Comparison of ENCODE assay signal across 1 cellular context in the genomic region with DNA sequence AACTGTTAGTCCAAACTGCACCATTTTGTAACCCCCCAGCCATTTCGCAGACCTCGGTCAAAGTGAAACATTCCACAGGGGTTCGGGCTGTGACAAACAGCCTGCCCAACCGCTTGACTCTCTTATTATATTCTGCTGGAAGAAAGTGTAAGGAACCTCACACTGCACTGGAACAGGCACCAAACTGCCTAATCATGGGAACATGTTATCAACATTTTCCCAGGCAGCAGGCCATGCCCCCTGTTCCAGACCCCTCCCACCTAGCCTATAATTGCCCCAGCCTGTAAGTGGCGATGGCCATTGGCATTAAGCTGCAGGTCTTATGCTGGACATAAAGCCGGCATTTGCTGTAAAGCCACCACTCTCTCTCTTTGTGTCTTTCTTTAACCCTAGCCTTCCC.
A peak's percentile ranks its signal among the peaks of the same experiment; 100 is the strongest.
TF ChIP-seq lines count a peak whose summit lies in the region.

No MANE protein-coding gene starts in this region.

TF ChIP-seq in K562, 482 proteins besides CTCF, POLR2A, EP300 and RAD21 (continues in another document):
- TF ChIP-seq, protein P1, sequence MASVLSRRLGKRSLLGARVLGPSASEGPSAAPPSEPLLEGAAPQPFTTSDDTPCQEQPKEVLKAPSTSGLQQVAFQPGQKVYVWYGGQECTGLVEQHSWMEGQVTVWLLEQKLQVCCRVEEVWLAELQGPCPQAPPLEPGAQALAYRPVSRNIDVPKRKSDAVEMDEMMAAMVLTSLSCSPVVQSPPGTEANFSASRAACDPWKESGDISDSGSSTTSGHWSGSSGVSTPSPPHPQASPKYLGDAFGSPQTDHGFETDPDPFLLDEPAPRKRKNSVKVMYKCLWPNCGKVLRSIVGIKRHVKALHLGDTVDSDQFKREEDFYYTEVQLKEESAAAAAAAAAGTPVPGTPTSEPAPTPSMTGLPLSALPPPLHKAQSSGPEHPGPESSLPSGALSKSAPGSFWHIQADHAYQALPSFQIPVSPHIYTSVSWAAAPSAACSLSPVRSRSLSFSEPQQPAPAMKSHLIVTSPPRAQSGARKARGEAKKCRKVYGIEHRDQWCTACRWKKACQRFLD (CRISPR knock-in tag; IDR thresholded peaks at IDR 0.05), result no peak
- TF ChIP-seq, protein P2, sequence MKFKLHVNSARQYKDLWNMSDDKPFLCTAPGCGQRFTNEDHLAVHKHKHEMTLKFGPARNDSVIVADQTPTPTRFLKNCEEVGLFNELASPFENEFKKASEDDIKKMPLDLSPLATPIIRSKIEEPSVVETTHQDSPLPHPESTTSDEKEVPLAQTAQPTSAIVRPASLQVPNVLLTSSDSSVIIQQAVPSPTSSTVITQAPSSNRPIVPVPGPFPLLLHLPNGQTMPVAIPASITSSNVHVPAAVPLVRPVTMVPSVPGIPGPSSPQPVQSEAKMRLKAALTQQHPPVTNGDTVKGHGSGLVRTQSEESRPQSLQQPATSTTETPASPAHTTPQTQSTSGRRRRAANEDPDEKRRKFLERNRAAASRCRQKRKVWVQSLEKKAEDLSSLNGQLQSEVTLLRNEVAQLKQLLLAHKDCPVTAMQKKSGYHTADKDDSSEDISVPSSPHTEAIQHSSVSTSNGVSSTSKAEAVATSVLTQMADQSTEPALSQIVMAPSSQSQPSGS (CRISPR knock-in tag; IDR thresholded peaks at IDR 0.05), result no peak
- TF ChIP-seq ETV1 (tag; conservative IDR thresholded peaks at IDR 0.05; ENCODE audit: low read depth), result no peak
- no peak for TF ChIP-seq TAF7 (tag; IDR thresholded peaks at IDR 0.05)
- no peak for TF ChIP-seq MIER1 (IDR thresholded peaks at IDR 0.05; ENCODE audit: low read depth)
- TF ChIP-seq PTBP1 (IDR thresholded peaks at IDR 0.05; ENCODE audit: low read depth, low read length), result no peak
- TF ChIP-seq NCOR1 (IDR thresholded peaks at IDR 0.05), result no peak
- TF ChIP-seq NUFIP1 (IDR thresholded peaks at IDR 0.05; ENCODE audit: partially characterized antibody), result no peak
- TF ChIP-seq, protein P3, sequence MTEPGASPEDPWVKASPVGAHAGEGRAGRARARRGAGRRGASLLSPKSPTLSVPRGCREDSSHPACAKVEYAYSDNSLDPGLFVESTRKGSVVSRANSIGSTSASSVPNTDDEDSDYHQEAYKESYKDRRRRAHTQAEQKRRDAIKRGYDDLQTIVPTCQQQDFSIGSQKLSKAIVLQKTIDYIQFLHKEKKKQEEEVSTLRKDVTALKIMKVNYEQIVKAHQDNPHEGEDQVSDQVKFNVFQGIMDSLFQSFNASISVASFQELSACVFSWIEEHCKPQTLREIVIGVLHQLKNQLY (CRISPR knock-in tag; conservative IDR thresholded peaks at IDR 0.05), result no peak
- peak; percentile 52 for TF ChIP-seq MAFG (tag; conservative IDR thresholded peaks at IDR 0.05)
- TF ChIP-seq, protein P4, sequence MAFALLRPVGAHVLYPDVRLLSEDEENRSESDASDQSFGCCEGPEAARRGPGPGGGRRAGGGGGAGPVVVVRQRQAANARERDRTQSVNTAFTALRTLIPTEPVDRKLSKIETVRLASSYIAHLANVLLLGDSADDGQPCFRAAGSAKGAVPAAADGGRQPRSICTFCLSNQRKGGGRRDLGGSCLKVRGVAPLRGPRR (CRISPR knock-in tag; IDR thresholded peaks at IDR 0.05), result no peak
- no peak for TF ChIP-seq FIP1L1 (IDR thresholded peaks at IDR 0.05; ENCODE audit: low read depth, low read length, poor library complexity, severe bottlenecking)
- TF ChIP-seq, protein P5, sequence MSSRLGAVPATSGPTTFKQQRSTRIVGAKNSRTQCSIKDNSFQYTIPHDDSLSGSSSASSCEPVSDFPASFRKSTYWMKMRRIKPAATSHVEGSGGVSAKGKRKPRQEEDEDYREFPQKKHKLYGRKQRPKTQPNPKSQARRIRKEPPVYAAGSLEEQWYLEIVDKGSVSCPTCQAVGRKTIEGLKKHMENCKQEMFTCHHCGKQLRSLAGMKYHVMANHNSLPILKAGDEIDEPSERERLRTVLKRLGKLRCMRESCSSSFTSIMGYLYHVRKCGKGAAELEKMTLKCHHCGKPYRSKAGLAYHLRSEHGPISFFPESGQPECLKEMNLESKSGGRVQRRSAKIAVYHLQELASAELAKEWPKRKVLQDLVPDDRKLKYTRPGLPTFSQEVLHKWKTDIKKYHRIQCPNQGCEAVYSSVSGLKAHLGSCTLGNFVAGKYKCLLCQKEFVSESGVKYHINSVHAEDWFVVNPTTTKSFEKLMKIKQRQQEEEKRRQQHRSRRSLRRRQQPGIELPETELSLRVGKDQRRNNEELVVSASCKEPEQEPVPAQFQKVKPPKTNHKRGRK (tag; IDR thresholded peaks at IDR 0.05), result no peak
- TF ChIP-seq, protein P6, sequence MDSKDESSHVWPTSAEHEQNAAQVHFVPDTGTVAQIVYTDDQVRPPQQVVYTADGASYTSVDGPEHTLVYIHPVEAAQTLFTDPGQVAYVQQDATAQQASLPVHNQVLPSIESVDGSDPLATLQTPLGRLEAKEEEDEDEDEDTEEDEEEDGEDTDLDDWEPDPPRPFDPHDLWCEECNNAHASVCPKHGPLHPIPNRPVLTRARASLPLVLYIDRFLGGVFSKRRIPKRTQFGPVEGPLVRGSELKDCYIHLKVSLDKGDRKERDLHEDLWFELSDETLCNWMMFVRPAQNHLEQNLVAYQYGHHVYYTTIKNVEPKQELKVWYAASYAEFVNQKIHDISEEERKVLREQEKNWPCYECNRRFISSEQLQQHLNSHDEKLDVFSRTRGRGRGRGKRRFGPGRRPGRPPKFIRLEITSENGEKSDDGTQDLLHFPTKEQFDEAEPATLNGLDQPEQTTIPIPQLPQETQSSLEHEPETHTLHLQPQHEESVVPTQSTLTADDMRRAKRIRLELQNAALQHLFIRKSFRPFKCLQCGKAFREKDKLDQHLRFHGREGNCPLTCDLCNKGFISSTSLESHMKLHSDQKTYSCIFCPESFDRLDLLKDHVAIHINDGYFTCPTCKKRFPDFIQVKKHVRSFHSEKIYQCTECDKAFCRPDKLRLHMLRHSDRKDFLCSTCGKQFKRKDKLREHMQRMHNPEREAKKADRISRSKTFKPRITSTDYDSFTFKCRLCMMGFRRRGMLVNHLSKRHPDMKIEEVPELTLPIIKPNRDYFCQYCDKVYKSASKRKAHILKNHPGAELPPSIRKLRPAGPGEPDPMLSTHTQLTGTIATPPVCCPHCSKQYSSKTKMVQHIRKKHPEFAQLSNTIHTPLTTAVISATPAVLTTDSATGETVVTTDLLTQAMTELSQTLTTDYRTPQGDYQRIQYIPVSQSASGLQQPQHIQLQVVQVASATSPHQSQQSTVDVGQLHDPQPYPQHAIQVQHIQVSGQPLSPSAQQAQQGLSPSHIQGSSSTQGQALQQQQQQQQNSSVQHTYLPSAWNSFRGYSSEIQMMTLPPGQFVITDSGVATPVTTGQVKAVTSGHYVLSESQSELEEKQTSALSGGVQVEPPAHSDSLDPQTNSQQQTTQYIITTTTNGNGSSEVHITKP (IDR thresholded peaks at IDR 0.05; ENCODE audit: partially characterized antibody), result peak; percentile 20
- TF ChIP-seq IRF2 (CRISPR knock-in tag; IDR thresholded peaks at IDR 0.05), result no peak
- TF ChIP-seq POLR2G (IDR thresholded peaks at IDR 0.05; ENCODE audit: low read depth, low read length), result no peak
- no peak for TF ChIP-seq ZNF384 (IDR thresholded peaks at IDR 0.05; ENCODE audit: low read depth, low read length)
- no peak for TF ChIP-seq ZBED1 (IDR thresholded peaks at IDR 0.05)
- TF ChIP-seq, protein P7, sequence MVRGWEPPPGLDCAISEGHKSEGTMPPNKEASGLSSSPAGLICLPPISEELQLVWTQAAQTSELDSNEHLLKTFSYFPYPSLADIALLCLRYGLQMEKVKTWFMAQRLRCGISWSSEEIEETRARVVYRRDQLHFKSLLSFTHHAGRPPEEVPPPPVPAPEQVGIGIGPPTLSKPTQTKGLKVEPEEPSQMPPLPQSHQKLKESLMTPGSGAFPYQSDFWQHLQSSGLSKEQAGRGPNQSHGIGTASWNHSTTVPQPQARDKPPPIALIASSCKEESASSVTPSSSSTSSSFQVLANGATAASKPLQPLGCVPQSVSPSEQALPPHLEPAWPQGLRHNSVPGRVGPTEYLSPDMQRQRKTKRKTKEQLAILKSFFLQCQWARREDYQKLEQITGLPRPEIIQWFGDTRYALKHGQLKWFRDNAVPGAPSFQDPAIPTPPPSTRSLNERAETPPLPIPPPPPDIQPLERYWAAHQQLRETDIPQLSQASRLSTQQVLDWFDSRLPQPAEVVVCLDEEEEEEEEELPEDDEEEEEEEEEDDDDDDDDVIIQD (CRISPR knock-in tag; IDR thresholded peaks at IDR 0.05), result no peak
- no peak for TF ChIP-seq NONO (IDR thresholded peaks at IDR 0.05; ENCODE audit: low read depth in 2 of 2, low read length in 1 of 2)
- peak; percentile 41; the same call in 1 of the 2 replicates for TF ChIP-seq ZNF316 (IDR thresholded peaks at IDR 0.05)
- TF ChIP-seq, protein P8, sequence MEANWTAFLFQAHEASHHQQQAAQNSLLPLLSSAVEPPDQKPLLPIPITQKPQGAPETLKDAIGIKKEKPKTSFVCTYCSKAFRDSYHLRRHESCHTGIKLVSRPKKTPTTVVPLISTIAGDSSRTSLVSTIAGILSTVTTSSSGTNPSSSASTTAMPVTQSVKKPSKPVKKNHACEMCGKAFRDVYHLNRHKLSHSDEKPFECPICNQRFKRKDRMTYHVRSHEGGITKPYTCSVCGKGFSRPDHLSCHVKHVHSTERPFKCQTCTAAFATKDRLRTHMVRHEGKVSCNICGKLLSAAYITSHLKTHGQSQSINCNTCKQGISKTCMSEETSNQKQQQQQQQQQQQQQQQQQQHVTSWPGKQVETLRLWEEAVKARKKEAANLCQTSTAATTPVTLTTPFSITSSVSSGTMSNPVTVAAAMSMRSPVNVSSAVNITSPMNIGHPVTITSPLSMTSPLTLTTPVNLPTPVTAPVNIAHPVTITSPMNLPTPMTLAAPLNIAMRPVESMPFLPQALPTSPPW (CRISPR knock-in tag; IDR thresholded peaks at IDR 0.05), result peak; percentile 23; the same call in 1 of the 2 replicates
- TF ChIP-seq, protein P9, sequence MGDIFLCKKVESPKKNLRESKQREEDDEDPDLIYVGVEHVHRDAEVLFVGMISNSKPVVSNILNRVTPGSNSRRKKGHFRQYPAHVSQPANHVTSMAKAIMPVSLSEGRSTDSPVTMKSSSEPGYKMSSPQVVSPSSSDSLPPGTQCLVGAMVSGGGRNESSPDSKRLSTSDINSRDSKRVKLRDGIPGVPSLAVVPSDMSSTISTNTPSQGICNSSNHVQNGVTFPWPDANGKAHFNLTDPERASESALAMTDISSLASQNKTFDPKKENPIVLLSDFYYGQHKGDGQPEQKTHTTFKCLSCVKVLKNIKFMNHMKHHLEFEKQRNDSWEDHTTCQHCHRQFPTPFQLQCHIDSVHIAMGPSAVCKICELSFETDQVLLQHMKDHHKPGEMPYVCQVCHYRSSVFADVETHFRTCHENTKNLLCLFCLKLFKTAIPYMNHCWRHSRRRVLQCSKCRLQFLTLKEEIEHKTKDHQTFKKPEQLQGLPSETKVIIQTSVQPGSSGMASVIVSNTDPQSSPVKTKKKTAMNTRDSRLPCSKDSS (IDR thresholded peaks at IDR 0.05; ENCODE audit: low read depth, partially characterized antibody), result no peak
- TF ChIP-seq SETDB1 (IDR thresholded peaks at IDR 0.05; ENCODE audit: low read length), result no peak
- TF ChIP-seq, protein P10, sequence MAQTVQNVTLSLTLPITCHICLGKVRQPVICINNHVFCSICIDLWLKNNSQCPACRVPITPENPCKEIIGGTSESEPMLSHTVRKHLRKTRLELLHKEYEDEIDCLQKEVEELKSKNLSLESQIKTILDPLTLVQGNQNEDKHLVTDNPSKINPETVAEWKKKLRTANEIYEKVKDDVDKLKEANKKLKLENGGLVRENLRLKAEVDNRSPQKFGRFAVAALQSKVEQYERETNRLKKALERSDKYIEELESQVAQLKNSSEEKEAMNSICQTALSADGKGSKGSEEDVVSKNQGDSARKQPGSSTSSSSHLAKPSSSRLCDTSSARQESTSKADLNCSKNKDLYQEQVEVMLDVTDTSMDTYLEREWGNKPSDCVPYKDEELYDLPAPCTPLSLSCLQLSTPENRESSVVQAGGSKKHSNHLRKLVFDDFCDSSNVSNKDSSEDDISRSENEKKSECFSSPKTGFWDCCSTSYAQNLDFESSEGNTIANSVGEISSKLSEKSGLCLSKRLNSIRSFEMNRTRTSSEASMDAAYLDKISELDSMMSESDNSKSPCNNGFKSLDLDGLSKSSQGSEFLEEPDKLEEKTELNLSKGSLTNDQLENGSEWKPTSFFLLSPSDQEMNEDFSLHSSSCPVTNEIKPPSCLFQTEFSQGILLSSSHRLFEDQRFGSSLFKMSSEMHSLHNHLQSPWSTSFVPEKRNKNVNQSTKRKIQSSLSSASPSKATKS (CRISPR knock-in tag; IDR thresholded peaks at IDR 0.05), result no peak
- TF ChIP-seq, protein P11, sequence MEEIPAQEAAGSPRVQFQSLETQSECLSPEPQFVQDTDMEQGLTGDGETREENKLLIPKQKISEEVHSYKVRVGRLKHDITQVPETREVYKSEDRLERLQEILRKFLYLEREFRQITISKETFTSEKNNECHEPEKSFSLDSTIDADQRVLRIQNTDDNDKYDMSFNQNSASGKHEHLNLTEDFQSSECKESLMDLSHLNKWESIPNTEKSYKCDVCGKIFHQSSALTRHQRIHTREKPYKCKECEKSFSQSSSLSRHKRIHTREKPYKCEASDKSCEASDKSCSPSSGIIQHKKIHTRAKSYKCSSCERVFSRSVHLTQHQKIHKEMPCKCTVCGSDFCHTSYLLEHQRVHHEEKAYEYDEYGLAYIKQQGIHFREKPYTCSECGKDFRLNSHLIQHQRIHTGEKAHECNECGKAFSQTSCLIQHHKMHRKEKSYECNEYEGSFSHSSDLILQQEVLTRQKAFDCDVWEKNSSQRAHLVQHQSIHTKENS (CRISPR knock-in tag; IDR thresholded peaks at IDR 0.05), result no peak
- TF ChIP-seq, protein P12, sequence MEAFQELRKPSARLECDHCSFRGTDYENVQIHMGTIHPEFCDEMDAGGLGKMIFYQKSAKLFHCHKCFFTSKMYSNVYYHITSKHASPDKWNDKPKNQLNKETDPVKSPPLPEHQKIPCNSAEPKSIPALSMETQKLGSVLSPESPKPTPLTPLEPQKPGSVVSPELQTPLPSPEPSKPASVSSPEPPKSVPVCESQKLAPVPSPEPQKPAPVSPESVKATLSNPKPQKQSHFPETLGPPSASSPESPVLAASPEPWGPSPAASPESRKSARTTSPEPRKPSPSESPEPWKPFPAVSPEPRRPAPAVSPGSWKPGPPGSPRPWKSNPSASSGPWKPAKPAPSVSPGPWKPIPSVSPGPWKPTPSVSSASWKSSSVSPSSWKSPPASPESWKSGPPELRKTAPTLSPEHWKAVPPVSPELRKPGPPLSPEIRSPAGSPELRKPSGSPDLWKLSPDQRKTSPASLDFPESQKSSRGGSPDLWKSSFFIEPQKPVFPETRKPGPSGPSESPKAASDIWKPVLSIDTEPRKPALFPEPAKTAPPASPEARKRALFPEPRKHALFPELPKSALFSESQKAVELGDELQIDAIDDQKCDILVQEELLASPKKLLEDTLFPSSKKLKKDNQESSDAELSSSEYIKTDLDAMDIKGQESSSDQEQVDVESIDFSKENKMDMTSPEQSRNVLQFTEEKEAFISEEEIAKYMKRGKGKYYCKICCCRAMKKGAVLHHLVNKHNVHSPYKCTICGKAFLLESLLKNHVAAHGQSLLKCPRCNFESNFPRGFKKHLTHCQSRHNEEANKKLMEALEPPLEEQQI (IDR thresholded peaks at IDR 0.05), result no peak
- no peak for TF ChIP-seq U2AF2 (optimal IDR thresholded peaks at IDR 0.05; ENCODE audit: low read depth, low read length)
- TF ChIP-seq KHSRP (IDR thresholded peaks at IDR 0.05), result no peak
- no peak for TF ChIP-seq SMARCE1 (IDR thresholded peaks at IDR 0.05)
- TF ChIP-seq C11orf30 (IDR thresholded peaks at IDR 0.05; ENCODE audit: low read depth), result peak; percentile 57
- TF ChIP-seq WHSC1 (IDR thresholded peaks at IDR 0.05; ENCODE audit: low read length), result no peak
- no peak for TF ChIP-seq ZNF197 (CRISPR knock-in tag; IDR thresholded peaks at IDR 0.05; ENCODE audit: low read depth)
- no peak for TF ChIP-seq PYGO2 (tag; IDR thresholded peaks at IDR 0.05)
- 0 out of 2 replicates have a peak, but pooled peaks have one; percentile 13 for TF ChIP-seq MAFF (IDR thresholded peaks at IDR 0.05; ENCODE audit: low read length)
